ENCODE assay signal across 9 cellular contexts in genomic region chr3:184562146-184562861, GRCh38. TPM values are rescaled to one million over a fixed set of nuclear protein-coding genes. Genes with fewer than 3 reads are reported as not detected.
DNase-seq lines count a peak whose midpoint lies in the region; ATAC-seq and TF ChIP-seq lines count a peak whose summit lies in the region.
"Had no signal": no experiment of that assay in that cellular context is flagged by ENCODE, and none has a peak within 500 bp of the region (broad histone marks: within the 10 kb centered on the region; RNA-seq: fewer than 3 reads in every experiment).

No MANE protein-coding gene starts in this region.

- H3K4me3 Mint-ChIP-seq in nephron progenitor cell, result peak overlapping the region; percentile 94

- H3K4me1 Mint-ChIP-seq in nephron progenitor cell, result peaks cover 52% of the 10 kb centered on the region

- peaks cover 92% of the 10 kb centered on the region for H3K27me3 ChIP-seq in MM.1S (replicated peaks; ENCODE audit: insufficient read depth, low read length)

- H3K79me2 ChIP-seq in MM.1S (ENCODE audit: low read length), result no peaks in the 10 kb centered on the region

- H3K9me2 ChIP-seq in MM.1S (replicated peaks; ENCODE audit: insufficient read depth, low read length), result no peaks in the 10 kb centered on the region

- no peak overlapping the region for H2AFZ ChIP-seq in MM.1S (ENCODE audit: low read length)

- H4K20me1 ChIP-seq in MM.1S (ENCODE audit: insufficient read depth, low read length), result no peaks in the 10 kb centered on the region

- H3F3A ChIP-seq in MM.1S (ENCODE audit: insufficient read depth, low read length), result no peaks in the 10 kb centered on the region

- no peaks in the 10 kb centered on the region for H3K9me3 Mint-ChIP-seq in nephron progenitor cell
- H3K9me3 Mint-ChIP-seq: T-helper 1 cell treated with Interleukin-12 subunit alpha and Interleukin-12 subunit beta and Interleukin-4 antibody, amounts not matched to agents 30 μg/mL and 1 μg/mL, for 36 hours had no signal

- H3K9me3 ChIP-seq in MM.1S (replicated peaks; ENCODE audit: insufficient read depth, low read length), result no peaks in the 10 kb centered on the region

- H3K27ac Mint-ChIP-seq in nephron progenitor cell, result no peak overlapping the region
- H3K27ac Mint-ChIP-seq: T-helper 1 cell treated with Interleukin-12 subunit alpha and Interleukin-12 subunit beta and Interleukin-4 antibody, amounts not matched to agents 30 μg/mL and 1 μg/mL, for 36 hours had no signal

- no peak overlapping the region for H3K27ac ChIP-seq in MM.1S (ENCODE audit: low read length)
- H3K27ac ChIP-seq in epithelial cell of prostate, result peak overlapping the region; percentile 82

- H3K4me3 ChIP-seq in MM.1S (ENCODE audit: low read length), result no peak overlapping the region

- no peak for ATAC-seq in GM21390 (IDR thresholded peaks at IDR 0.05; ENCODE audit: unreplicated experiment)

- peak overlapping the region; percentile 68; the same call in 1 of the 2 replicates for H3K4me2 ChIP-seq in MM.1S (ENCODE audit: low read depth, low read length)

- H3K4me1 ChIP-seq in MM.1S (ENCODE audit: low read length), result peaks cover 8% of the 10 kb centered on the region

- H3K36me3 Mint-ChIP-seq in nephron progenitor cell (ENCODE audit: low read depth), result no peaks in the 10 kb centered on the region

- peaks cover 43% of the 10 kb centered on the region for H3K27me3 Mint-ChIP-seq in nephron progenitor cell (ENCODE audit: low read depth, poor library complexity)

- no peak for TF ChIP-seq CTCF in MM.1S (IDR thresholded peaks at IDR 0.05; ENCODE audit: low read length)
- no peak for TF ChIP-seq CTCF in nephron progenitor cell (IDR thresholded peaks at IDR 0.05)

- H3K36me3 ChIP-seq in MM.1S (replicated peaks; ENCODE audit: insufficient read depth, low read length), result no peaks in the 10 kb centered on the region

- no peak overlapping the region for H3K9ac ChIP-seq in MM.1S (ENCODE audit: low read length)

- DNase-seq in AG20443 (ENCODE audit: low spot score), result peak; percentile 38
- DNase-seq in MM.1S, result no peak
- no peak for DNase-seq in epithelial cell of prostate (ENCODE audit: low read depth, low spot score)
- DNase-seq in nephron progenitor cell, result peak; percentile 47
- DNase-seq in NCI-H2196 (lab: John Stamatoyannopoulos, UW; ENCODE audit: unreplicated experiment), result no peak
- no peak for DNase-seq in kidney glomerular epithelial cell (lab: John Stamatoyannopoulos, UW)
- DNase-seq in H4 (ENCODE audit: low spot score), result no peak

RNA-seq across cellular contexts. Expression of gene EPHB3, which starts 0.7 kb away (rescaled TPM):
- total RNA-seq in H4 (2014; rRNA removed; shearing (Covaris generic)), result 1.0 and 2.0 TPM in 2 replicates

Comparison
In these comparisons a context has a peak if more than half of its experiments do, and no peak if none do; other contexts are left out.
1. DNase-seq: peak in AG20443 (single experiment) and nephron progenitor cell (single experiment); none in MM.1S (single experiment), epithelial cell of prostate (single experiment), NCI-H2196 (single experiment), kidney glomerular epithelial cell (single experiment) and H4 (single experiment).